1 cellular context compared by ENCODE assay signal in the genomic region with DNA sequence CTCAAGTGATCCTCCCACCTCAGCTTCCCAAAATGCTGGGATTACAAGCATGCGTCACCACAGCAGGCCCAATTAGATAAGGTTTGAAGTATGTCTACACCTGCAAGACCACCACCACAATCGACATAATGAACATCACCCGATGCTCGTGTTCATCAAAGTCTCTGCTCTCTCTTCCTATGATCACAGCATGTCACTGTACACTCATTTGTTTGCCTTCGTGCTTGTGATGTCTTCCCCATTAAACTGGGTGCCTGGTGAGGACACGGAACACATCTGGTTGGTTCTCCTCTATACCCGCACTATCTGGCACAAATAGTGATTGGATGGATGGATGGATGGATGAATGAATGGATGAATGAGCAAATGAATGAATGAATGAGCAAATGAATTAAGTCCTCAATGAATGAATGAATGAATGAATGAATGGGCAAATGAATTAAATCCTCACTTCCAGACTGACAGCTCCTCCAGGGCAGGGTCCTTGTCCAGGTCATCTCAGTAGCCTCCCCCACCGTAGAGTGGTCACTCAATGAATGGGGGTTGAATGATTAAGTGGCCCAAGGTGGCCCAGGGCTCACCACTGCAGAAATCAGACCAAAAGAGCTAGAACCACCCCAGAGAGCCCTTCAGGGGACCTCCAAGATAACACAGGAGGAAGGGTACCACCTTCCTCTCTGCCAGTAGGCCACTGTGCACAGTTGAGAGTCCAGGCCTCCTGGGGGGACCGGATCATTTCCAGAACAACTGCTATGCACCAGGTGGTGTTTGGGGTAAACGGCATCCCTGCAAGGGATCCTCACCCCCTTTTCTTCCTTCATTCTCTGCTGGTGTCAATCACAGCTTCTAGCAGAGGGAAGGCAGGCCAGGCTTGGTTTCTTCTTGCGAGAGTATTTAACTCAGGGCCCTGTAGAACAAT.
TF ChIP-seq lines count a peak whose summit lies in the region.

No MANE protein-coding gene starts in this region.

TF ChIP-seq in WTC11, 78 proteins besides CTCF, POLR2A, EP300 and RAD21 (continued from another document):
- TF ChIP-seq ZNF281 (CRISPR knock-in tag; IDR thresholded peaks at IDR 0.05) (no peak), RELA (CRISPR knock-in tag; IDR thresholded peaks at IDR 0.05; ENCODE audit: borderline replicate concordance) (no peak), CDX4 (CRISPR knock-in tag; IDR thresholded peaks at IDR 0.05; ENCODE audit: borderline replicate concordance) (peak; percentile 23; the same call in 1 of the 2 replicates)
TF ChIP-seq in WTC11: peak in this region for 13.
